ENCODE assay signal across 1 cellular context in the genomic region with DNA sequence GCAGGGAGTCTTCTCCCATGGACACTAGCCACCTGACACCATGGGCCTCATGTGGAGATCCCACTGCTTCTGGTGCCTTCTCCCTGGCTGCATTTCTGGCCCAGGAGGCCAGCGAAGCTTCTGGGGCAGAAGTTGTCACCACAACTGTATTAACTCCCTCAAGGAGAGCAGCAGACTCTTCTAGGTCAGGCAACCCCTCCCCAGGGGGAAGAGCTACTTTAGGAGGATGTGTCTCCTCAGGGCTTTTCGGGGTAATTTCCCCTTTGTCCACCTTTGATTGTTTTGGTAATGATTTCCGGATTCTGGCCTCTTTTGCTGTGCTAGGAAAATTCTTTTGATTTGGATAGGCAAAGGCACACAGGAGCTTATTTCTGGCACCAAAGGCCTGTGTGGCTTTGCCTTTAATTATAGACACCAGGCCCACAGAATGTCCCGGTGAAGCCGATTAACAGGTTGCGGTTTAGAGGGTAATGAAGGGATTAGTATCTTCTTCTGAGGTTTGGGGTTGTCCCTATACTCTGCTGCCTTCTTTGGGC.
TF ChIP-seq lines count a peak whose summit lies in the region.

No MANE protein-coding gene starts in this region.

TF ChIP-seq in K562, 482 proteins besides CTCF, POLR2A, EP300 and RAD21:
- TF ChIP-seq JUN (IDR thresholded peaks at IDR 0.05; ENCODE audit: borderline replicate concordance, low read depth, low read length) (no peak), JUN (CRISPR knock-in tag; IDR thresholded peaks at IDR 0.05; ENCODE audit: borderline replicate concordance) (no peak), RBM15 (IDR thresholded peaks at IDR 0.05; ENCODE audit: insufficient read depth, low read length) (no peak), FOXJ3 (CRISPR knock-in tag; IDR thresholded peaks at IDR 0.05) (no peak), HIVEP1 (CRISPR knock-in tag; IDR thresholded peaks at IDR 0.05) (no peak), ZNF696 (CRISPR knock-in tag; conservative IDR thresholded peaks at IDR 0.05) (no peak), PHF21A (IDR thresholded peaks at IDR 0.05; ENCODE audit: borderline replicate concordance, low read depth) (no peak), FOSL1 (tag; conservative IDR thresholded peaks at IDR 0.05) (no peak), MLX (CRISPR knock-in tag; conservative IDR thresholded peaks at IDR 0.05) (no peak), KLF13 (tag; IDR thresholded peaks at IDR 0.05; ENCODE audit: borderline replicate concordance, low read depth) (no peak)
- TF ChIP-seq, protein P1, sequence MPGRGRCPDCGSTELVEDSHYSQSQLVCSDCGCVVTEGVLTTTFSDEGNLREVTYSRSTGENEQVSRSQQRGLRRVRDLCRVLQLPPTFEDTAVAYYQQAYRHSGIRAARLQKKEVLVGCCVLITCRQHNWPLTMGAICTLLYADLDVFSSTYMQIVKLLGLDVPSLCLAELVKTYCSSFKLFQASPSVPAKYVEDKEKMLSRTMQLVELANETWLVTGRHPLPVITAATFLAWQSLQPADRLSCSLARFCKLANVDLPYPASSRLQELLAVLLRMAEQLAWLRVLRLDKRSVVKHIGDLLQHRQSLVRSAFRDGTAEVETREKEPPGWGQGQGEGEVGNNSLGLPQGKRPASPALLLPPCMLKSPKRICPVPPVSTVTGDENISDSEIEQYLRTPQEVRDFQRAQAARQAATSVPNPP (IDR thresholded peaks at IDR 0.05; ENCODE audit: borderline replicate concordance, insufficient read depth, insufficient read length), result no peak
- TF ChIP-seq, protein P2, sequence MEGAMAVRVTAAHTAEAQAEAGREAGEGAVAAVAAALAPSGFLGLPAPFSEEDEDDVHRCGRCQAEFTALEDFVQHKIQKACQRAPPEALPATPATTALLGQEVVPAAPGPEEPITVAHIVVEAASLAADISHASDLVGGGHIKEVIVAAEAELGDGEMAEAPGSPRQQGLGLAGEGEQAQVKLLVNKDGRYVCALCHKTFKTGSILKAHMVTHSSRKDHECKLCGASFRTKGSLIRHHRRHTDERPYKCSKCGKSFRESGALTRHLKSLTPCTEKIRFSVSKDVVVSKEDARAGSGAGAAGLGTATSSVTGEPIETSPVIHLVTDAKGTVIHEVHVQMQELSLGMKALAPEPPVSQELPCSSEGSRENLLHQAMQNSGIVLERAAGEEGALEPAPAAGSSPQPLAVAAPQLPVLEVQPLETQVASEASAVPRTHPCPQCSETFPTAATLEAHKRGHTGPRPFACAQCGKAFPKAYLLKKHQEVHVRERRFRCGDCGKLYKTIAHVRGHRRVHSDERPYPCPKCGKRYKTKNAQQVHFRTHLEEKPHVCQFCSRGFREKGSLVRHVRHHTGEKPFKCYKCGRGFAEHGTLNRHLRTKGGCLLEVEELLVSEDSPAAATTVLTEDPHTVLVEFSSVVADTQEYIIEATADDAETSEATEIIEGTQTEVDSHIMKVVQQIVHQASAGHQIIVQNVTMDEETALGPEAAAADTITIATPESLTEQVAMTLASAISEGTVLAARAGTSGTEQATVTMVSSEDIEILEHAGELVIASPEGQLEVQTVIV (CRISPR knock-in tag; IDR thresholded peaks at IDR 0.05; ENCODE audit: borderline replicate concordance), result no peak
- TF ChIP-seq, protein P3, sequence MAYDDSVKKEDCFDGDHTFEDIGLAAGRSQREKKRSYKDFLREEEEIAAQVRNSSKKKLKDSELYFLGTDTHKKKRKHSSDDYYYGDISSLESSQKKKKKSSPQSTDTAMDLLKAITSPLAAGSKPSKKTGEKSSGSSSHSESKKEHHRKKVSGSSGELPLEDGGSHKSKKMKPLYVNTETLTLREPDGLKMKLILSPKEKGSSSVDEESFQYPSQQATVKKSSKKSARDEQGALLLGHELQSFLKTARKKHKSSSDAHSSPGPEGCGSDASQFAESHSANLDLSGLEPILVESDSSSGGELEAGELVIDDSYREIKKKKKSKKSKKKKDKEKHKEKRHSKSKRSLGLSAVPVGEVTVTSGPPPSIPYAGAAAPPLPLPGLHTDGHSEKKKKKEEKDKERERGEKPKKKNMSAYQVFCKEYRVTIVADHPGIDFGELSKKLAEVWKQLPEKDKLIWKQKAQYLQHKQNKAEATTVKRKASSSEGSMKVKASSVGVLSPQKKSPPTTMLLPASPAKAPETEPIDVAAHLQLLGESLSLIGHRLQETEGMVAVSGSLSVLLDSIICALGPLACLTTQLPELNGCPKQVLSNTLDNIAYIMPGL (CRISPR knock-in tag; IDR thresholded peaks at IDR 0.05), result no peak
